In the genomic region with DNA sequence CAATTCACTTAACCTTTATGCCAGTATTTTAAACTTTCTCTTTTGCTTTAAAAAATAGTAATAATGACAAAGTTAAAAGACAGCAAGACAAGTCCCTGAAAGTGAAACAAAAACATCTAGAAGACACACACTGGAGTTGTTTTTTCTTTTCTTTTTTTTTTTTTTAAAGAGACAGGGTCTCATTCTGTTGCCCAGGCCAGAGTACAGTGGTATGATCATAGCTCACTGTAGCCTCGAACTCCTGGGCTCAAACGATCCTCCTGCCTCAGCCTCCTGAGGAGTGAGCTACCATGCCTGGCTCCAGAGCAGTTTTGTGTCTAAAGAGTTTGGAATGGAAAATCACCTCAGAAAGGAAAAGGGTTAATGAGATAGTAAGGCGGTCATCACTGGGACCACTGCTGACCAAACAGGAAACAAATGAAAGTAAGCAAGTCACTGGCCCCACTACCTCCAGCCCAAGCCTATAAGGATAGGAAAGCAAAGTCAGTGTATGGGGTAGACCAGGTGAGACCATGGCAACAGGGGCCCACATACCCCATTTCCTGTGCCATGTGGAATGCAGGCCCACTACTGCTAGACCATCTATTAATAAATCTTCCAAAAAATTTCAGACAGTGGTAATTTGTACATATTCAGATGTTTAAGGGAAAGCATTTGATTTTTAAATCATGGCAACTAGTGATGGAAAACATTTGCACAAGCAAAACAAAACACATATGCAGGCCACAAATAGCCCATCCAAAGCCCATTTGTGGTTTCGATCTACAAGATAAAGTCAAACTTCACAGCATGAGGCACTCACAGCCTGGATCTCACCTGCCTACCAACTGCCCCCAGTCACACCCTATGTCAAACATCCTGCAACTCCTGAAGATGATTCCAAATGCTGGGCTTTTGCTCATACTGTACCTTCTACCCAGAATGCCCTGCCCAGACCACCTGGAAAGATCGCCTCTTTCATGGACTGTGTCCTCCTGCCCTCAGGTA, we compare ENCODE assay signal across 8 cellular contexts.
A peak's percentile ranks its signal among the peaks of the same experiment; 100 is the strongest.
DNase-seq lines count a peak whose midpoint lies in the region; ATAC-seq and TF ChIP-seq lines count a peak whose summit lies in the region.

No MANE protein-coding gene starts in this region.

- POLR2A ChIA-PET in activated B cell treated with CpG ODN at 0.5 μM for 24 hours (lab: Charles Lee): interaction anchor here (0.8 to 1.7 kb wide), 8 partner anchors 9 to 81 kb away, joined by 3 to 6 read pairs (median 4); no protein-coding TSS in a partner anchor

- TF ChIP-seq CTCF in activated B cell treated with CpG ODN at 0.5 μM for 24 hours (IDR thresholded peaks at IDR 0.05): no peak
- no peak for TF ChIP-seq CTCF in nephron progenitor cell (IDR thresholded peaks at IDR 0.05)
- TF ChIP-seq CTCF in dorsolateral prefrontal cortex (IDR thresholded peaks at IDR 0.05 in 54 of 56, conservative IDR thresholded peaks at IDR 0.05 in 2 of 56; ENCODE audit: low read depth in 1 of 56, partially characterized antibody in 56 of 56): no peak
- TF ChIP-seq CTCF in gastroesophageal sphincter (IDR thresholded peaks at IDR 0.05): no peak

- H3K9me3 Mint-ChIP-seq in activated B cell treated with CpG ODN at 0.5 μM for 24 hours (no peaks in the 10 kb centered on the region), nephron progenitor cell (peaks cover 38% of the 10 kb centered on the region)

- ATAC-seq in GM19023 (IDR thresholded peaks at IDR 0.05; ENCODE audit: unreplicated experiment) (peak; percentile 82), HG02852 (IDR thresholded peaks at IDR 0.05; ENCODE audit: unreplicated experiment) (peak; percentile 66), activated B cell treated with CpG ODN at 0.5 μM for 24 hours (ENCODE audit: low read depth) (peak; percentile 53), gastroesophageal sphincter (no peak)

- peaks cover 78% of the 10 kb centered on the region for H3K4me1 Mint-ChIP-seq in activated B cell treated with CpG ODN at 0.5 μM for 24 hours
- peaks cover 41% of the 10 kb centered on the region for H3K4me1 Mint-ChIP-seq in nephron progenitor cell

- 80 to 86% methylated on average over 3 to 5 of the region's 5 CpGs for WGBS in gastroesophageal sphincter (ENCODE audit: low coverage in 1 of 2), 2 donors

- H3K27me3 ChIP-seq in dorsolateral prefrontal cortex: peaks cover 0 to 4% (median 0%) of the 10 kb centered on the region in 45 donors
- no peaks in the 10 kb centered on the region for H3K27me3 ChIP-seq in gastroesophageal sphincter

- H3K36me3 Mint-ChIP-seq in activated B cell treated with CpG ODN at 0.5 μM for 24 hours (ENCODE audit: low read depth) (peaks cover 29% of the 10 kb centered on the region), nephron progenitor cell (ENCODE audit: low read depth) (peaks cover 39% of the 10 kb centered on the region)

- H3K27ac Mint-ChIP-seq in activated B cell treated with CpG ODN at 0.5 μM for 24 hours: peak overlapping the region; percentile 91
- H3K27ac Mint-ChIP-seq in nephron progenitor cell: peak overlapping the region; percentile 58

- H3K36me3 ChIP-seq in gastroesophageal sphincter: no peaks in the 10 kb centered on the region

- H3K27me3 Mint-ChIP-seq in activated B cell treated with CpG ODN at 0.5 μM for 24 hours (no peaks in the 10 kb centered on the region), nephron progenitor cell (ENCODE audit: low read depth, poor library complexity) (peaks cover 2% of the 10 kb centered on the region)

- TF ChIP-seq POLR2A in gastroesophageal sphincter (IDR thresholded peaks at IDR 0.05): no peak

- H3K27ac ChIP-seq in dorsolateral prefrontal cortex (no peak overlapping the region), gastroesophageal sphincter (peak overlapping the region in 1 of 4 donors; percentile 20)

- H3K4me3 Mint-ChIP-seq in activated B cell treated with CpG ODN at 0.5 μM for 24 hours (peak overlapping the region; percentile 58), nephron progenitor cell (no peak overlapping the region)

- CTCF ChIA-PET in activated B cell treated with CpG ODN at 0.5 μM for 24 hours (lab: Charles Lee): no interaction called here

- peaks cover 0 to 19% (median 0%) of the 10 kb centered on the region in 3 donors for H3K4me1 ChIP-seq in gastroesophageal sphincter

- DNase-seq in activated B cell treated with CpG ODN at 0.5 μM for 24 hours: no peak
- DNase-seq in nephron progenitor cell: no peak
- DNase-seq in COLO668 (lab: John Stamatoyannopoulos, UW; ENCODE audit: unreplicated experiment): no peak
- no peak for DNase-seq in dorsolateral prefrontal cortex
- no peak for DNase-seq in DMS53 treated with DMSO at 0.1 percent for 48 hours (lab: John Stamatoyannopoulos, UW; ENCODE audit: unreplicated experiment)

- intact Hi-C loops in activated B cell treated with CpG ODN at 0.5 μM for 24 hours (cut with micrococcal nuclease): loop anchor here (1.0 to 2.0 kb wide), 2 partner anchors 34 to 188 kb away; partner anchors contain the start of gene GPD1L
- intact Hi-C loops in dorsolateral prefrontal cortex (cut with DNase I): no loop called here

- H3K9me3 ChIP-seq in gastroesophageal sphincter: peaks cover 0 to 12% (median 0%) of the 10 kb centered on the region in 3 donors

- no peak overlapping the region for H3K4me3 ChIP-seq in dorsolateral prefrontal cortex
- H3K4me3 ChIP-seq in gastroesophageal sphincter: no peak overlapping the region

- TF ChIP-seq EP300 in gastroesophageal sphincter (IDR thresholded peaks at IDR 0.05): no peak
